In the genomic region with DNA sequence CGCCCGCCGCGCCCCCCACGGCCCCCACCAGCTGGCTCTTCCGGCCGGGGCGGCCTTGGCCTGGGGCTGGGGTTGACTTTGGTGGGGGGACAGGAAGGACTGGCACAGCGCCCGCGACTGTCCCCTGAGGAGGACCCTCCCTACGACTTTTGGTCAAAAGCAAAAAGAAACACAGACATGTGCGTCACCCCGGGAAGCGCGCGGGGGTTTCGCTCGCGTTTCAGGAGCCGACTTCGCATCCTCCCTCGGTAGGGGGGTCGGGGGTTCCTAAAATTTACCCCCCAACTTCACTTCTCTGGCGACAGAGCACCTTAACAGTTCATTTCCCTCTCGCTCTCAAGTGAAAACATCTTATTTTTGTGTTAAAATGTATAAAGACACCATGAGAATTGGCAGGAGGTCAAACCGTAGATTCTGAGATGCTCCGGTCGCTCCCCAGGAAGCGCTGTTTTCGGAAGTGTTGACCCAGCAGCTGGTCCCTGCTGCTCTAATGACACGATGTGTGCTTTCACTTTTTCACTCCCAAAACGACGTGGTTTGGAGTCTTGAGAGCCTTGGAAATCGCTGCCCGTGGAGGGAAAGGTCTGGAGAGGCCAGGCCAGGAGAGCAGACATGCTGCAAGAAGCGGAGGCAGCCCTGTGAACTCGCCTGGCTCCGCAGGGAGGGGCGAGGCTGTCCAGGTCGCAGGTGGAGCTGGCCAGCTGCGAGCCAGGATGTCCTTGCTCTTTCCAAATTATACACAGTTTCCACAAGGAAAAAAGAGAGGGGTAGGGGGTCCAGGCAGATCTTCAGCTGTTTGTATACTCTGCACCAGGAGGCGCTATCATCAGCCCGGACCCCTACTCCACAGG, we compare ENCODE assay signal across 8 cellular contexts.
A peak's percentile ranks its signal among the peaks of the same experiment; 100 is the strongest.
DNase-seq lines count a peak whose midpoint lies in the region; ATAC-seq, FAIRE-seq and TF ChIP-seq lines count a peak whose summit lies in the region.

No MANE protein-coding gene starts in this region.

- WGBS in spleen, 5 donors, result 1 to 4% (median 2%) methylated on average over 32 to 44 of the region's 44 CpGs

- intact Hi-C loops in spleen (cut with DNase I; ENCODE audit: low total_unique reads), result no loop called here

- H3K9me3 ChIP-seq in keratinocyte (ENCODE audit: control insufficient read depth, low read depth, low read length), result no peaks in the 10 kb centered on the region
- H3K9me3 ChIP-seq in spleen, result no peaks in the 10 kb centered on the region

- no peak for ATAC-seq in GM18519 (IDR thresholded peaks at IDR 0.05; ENCODE audit: low FRiP score, unreplicated experiment)

- H3K36me3 ChIP-seq in keratinocyte (ENCODE audit: control insufficient read depth in 2 of 2, extremely low read depth in 1 of 2, insufficient read depth in 2 of 2, low read length in 2 of 2) (no peaks in the 10 kb centered on the region), spleen (no peaks in the 10 kb centered on the region)

- TF ChIP-seq CTCF in C4-2B (conservative IDR thresholded peaks at IDR 0.05) (peak; percentile 16; the same call in 1 of the 2 replicates), keratinocyte (optimal IDR thresholded peaks at IDR 0.05 in 1 of 3, IDR thresholded peaks at IDR 0.05 in 1 of 3, conservative IDR thresholded peaks at IDR 0.05 in 1 of 3; ENCODE audit: extremely low read depth in 1 of 3, insufficient read depth in 2 of 3, low read length in 3 of 3) (peak; percentile 8 to 28 (median 21)), spleen (IDR thresholded peaks at IDR 0.05 in 8 of 11, conservative IDR thresholded peaks at IDR 0.05 in 3 of 11) (peak in 5 of 11 experiments; percentile 14 to 44 (median 28))

- H3K27ac ChIP-seq in C4-2B, result no peak overlapping the region
- H3K27ac ChIP-seq in keratinocyte (ENCODE audit: control insufficient read depth, insufficient read depth, low read length), result peak overlapping the region; percentile 30
- H3K27ac ChIP-seq in spleen, result peak overlapping the region; percentile 83 to 98 (median 96)

- dilution Hi-C loops in keratinocyte (cut with MboI; ENCODE audit: extremely low pct_ligation_motif_present, low sequenced_read_pairs), result no loop called here

- no peaks in the 10 kb centered on the region for H3K79me2 ChIP-seq in keratinocyte (ENCODE audit: control insufficient read depth, insufficient read depth, low read length)

- DNase-seq in HCEC 1CT, result peak; percentile 14
- peak in 3 of 5 donors; percentile 29 to 41 (median 30) for DNase-seq in T-helper 1 cell
- DNase-seq in central memory CD4-positive, alpha-beta T cell, result peak; percentile 43
- DNase-seq in keratinocyte (ENCODE audit: low read depth, low spot score), result no peak
- DNase-seq in spleen, result peak; percentile 87
- no peak for DNase-seq in HK-2 (ENCODE audit: unreplicated experiment)

- H3K4me2 ChIP-seq in keratinocyte (ENCODE audit: control insufficient read depth, extremely low read depth, insufficient read depth, low read depth, low read length), result peak overlapping the region; percentile 97

- H3K27me3 ChIP-seq in keratinocyte (ENCODE audit: control insufficient read depth, extremely low read depth, insufficient read depth, low read length) (no peaks in the 10 kb centered on the region), spleen (replicated peaks in 1 of 7) (peaks cover 0 to 11% (median 0%) of the 10 kb centered on the region in 7 donors)

- H4K20me1 ChIP-seq in keratinocyte (ENCODE audit: control insufficient read depth, extremely low read depth, insufficient read depth, low read length), result no peaks in the 10 kb centered on the region

- no peaks in the 10 kb centered on the region for H3K9me1 ChIP-seq in keratinocyte (ENCODE audit: control insufficient read depth, extremely low read depth, insufficient read depth, low read length)

- FAIRE-seq in keratinocyte (lab: Jason Lieb, UNC), result peak; percentile 41

- H3K4me3 ChIP-seq in keratinocyte (ENCODE audit: control insufficient read depth in 2 of 3, extremely low read depth in 1 of 3, insufficient read depth in 2 of 3, low read depth in 1 of 3, low read length in 3 of 3), result peak overlapping the region; percentile 34 to 79 (median 66)
- H3K4me3 ChIP-seq in spleen, result peak overlapping the region; percentile 40 to 73 (median 52)

- peak overlapping the region; percentile 68 for H3K9ac ChIP-seq in keratinocyte (ENCODE audit: control insufficient read depth, extremely low read depth, insufficient read depth, low read length)

- H3K4me1 ChIP-seq in keratinocyte (ENCODE audit: control insufficient read depth, extremely low read depth, insufficient read depth, low read length) (peaks cover 23% of the 10 kb centered on the region), spleen (peaks cover 10 to 66% (median 46%) of the 10 kb centered on the region in 6 donors)

- TF ChIP-seq POLR2A in spleen (IDR thresholded peaks at IDR 0.05), result no peak

- H2AFZ ChIP-seq in keratinocyte (ENCODE audit: control insufficient read depth, low read length), result peak overlapping the region; percentile 96

Comparison
In these comparisons a context has a peak if more than half of its experiments do, and no peak if none do; other contexts are left out.
1. DNase-seq: peak in HCEC 1CT (single experiment), T-helper 1 cell (3 of 5), central memory CD4-positive, alpha-beta T cell (single experiment) and spleen (single experiment); none in keratinocyte (single experiment) and HK-2 (single experiment).